Comparison of ENCODE assay signal across 9 cellular contexts in genomic region chr11:73157141-73158010, GRCh38. TPM values are rescaled to one million over a fixed set of nuclear protein-coding genes. Genes with fewer than 3 reads are reported as not detected.
DNase-seq lines count a peak whose midpoint lies in the region; ATAC-seq and TF ChIP-seq lines count a peak whose summit lies in the region.
"Had no signal": no experiment of that assay in that cellular context is flagged by ENCODE, and none has a peak within 500 bp of the region (broad histone marks: within the 10 kb centered on the region; RNA-seq: fewer than 3 reads in every experiment).

No MANE protein-coding gene starts in this region.

- peaks cover 43% of the 10 kb centered on the region for H3F3A ChIP-seq in SU-DHL-6 (ENCODE audit: insufficient read depth)

- H4K20me1 ChIP-seq in SU-DHL-6 (ENCODE audit: low read depth, low read length): no peaks in the 10 kb centered on the region

- TF ChIP-seq CTCF in SU-DHL-6 (IDR thresholded peaks at IDR 0.05; ENCODE audit: insufficient read depth, low read length, poor library complexity, severe bottlenecking) (no peak), vagina (IDR thresholded peaks at IDR 0.05) (no peak)

- no peaks in the 10 kb centered on the region for H3K9me3 Mint-ChIP-seq in activated T-helper 2 cell treated with anti-CD3 and anti-CD28 coated beads, Interferon-gamma antibody, Interleukin-2, Interleukin-4, amounts not matched to agents 10 μg/mL and 5 μg/mL and 100 μg/mL, durations not matched to agents 14 hours and 24 hours and 36 hours

- DNase-seq in left kidney (ENCODE audit: low read depth, low spot score) (peak; percentile 41), NCI-H1930 (lab: John Stamatoyannopoulos, UW) (no peak), COLO829 (ENCODE audit: low spot score) (no peak), vagina (ENCODE audit: extremely low spot score in 2 of 2) (no peak)
- DNase-seq in activated T-helper 2 cell treated with anti-CD3 and anti-CD28 coated beads, Interferon-gamma antibody, Interleukin-2, Interleukin-4, amounts not matched to agents 10 μg/mL and 5 μg/mL and 100 μg/mL, durations not matched to agents 14 hours and 24 hours and 36 hours (ENCODE audit: low spot score): no peak

- H3K4me3 Mint-ChIP-seq in activated T-helper 2 cell treated with anti-CD3 and anti-CD28 coated beads, Interferon-gamma antibody, Interleukin-2, Interleukin-4, amounts not matched to agents 10 μg/mL and 5 μg/mL and 100 μg/mL, durations not matched to agents 14 hours and 24 hours and 36 hours (ENCODE audit: low read depth): no peak overlapping the region

- no peak overlapping the region for H3K27ac Mint-ChIP-seq in activated T-helper 2 cell treated with anti-CD3 and anti-CD28 coated beads, Interferon-gamma antibody, Interleukin-2, Interleukin-4, amounts not matched to agents 10 μg/mL and 5 μg/mL and 100 μg/mL, durations not matched to agents 14 hours and 24 hours and 36 hours

- H3K79me2 ChIP-seq in SU-DHL-6 (ENCODE audit: insufficient read depth, low read length): no peaks in the 10 kb centered on the region

- H3K4me3 ChIP-seq in SU-DHL-6 (ENCODE audit: insufficient read depth, low read length, poor library complexity, severe bottlenecking): peak overlapping the region; percentile 12
- H3K4me3 ChIP-seq in vagina: no peak overlapping the region

- H3K36me3 Mint-ChIP-seq in activated T-helper 2 cell treated with anti-CD3 and anti-CD28 coated beads, Interferon-gamma antibody, Interleukin-2, Interleukin-4, amounts not matched to agents 10 μg/mL and 5 μg/mL and 100 μg/mL, durations not matched to agents 14 hours and 24 hours and 36 hours (ENCODE audit: low read depth): no peaks in the 10 kb centered on the region

- H3K27ac ChIP-seq in SU-DHL-6 (ENCODE audit: low read depth, low read length) (peak overlapping the region; percentile 99), vagina (no peak overlapping the region)
- H3K27ac ChIP-seq: VCaP had no signal

- H3K27me3 ChIP-seq in SU-DHL-6 (ENCODE audit: low read length) (no peaks in the 10 kb centered on the region), vagina (no peaks in the 10 kb centered on the region)

- H3K36me3 ChIP-seq in SU-DHL-6 (ENCODE audit: low read length) (no peaks in the 10 kb centered on the region), vagina (no peaks in the 10 kb centered on the region)

- ATAC-seq in HG02870 (IDR thresholded peaks at IDR 0.05; ENCODE audit: unreplicated experiment): peak; percentile 35

- no peaks in the 10 kb centered on the region for H3K9me3 ChIP-seq in SU-DHL-6 (ENCODE audit: insufficient read depth, low read length)
- H3K9me3 ChIP-seq in vagina: no peaks in the 10 kb centered on the region

- peak overlapping the region; percentile 51 for H3K4me2 ChIP-seq in SU-DHL-6 (ENCODE audit: low read depth, low read length, poor library complexity, severe bottlenecking)

- TF ChIP-seq POLR2A in GM15510 (IDR thresholded peaks at IDR 0.05; ENCODE audit: borderline replicate concordance, extremely low read depth, insufficient read length): peak; percentile 53
- TF ChIP-seq POLR2A in vagina (IDR thresholded peaks at IDR 0.05): no peak

- H3K9ac ChIP-seq in SU-DHL-6 (ENCODE audit: low read length): peak overlapping the region; percentile 52

- H3K4me1 ChIP-seq in vagina: peaks cover 12% of the 10 kb centered on the region

- H2AFZ ChIP-seq in SU-DHL-6 (ENCODE audit: low read depth, low read length, severe bottlenecking): peak overlapping the region; percentile 49

- peaks cover 35% of the 10 kb centered on the region for H3K4me1 Mint-ChIP-seq in activated T-helper 2 cell treated with anti-CD3 and anti-CD28 coated beads, Interferon-gamma antibody, Interleukin-2, Interleukin-4, amounts not matched to agents 10 μg/mL and 5 μg/mL and 100 μg/mL, durations not matched to agents 14 hours and 24 hours and 36 hours (ENCODE audit: low read depth)

- intact Hi-C loops in activated T-helper 2 cell treated with anti-CD3 and anti-CD28 coated beads, Interferon-gamma antibody, Interleukin-2, Interleukin-4, amounts not matched to agents 10 μg/mL and 5 μg/mL and 100 μg/mL, durations not matched to agents 14 hours and 24 hours and 36 hours (cut with micrococcal nuclease): no loop called here
- intact Hi-C loops in vagina (cut with DNase I): no loop called here

- H3K9me2 ChIP-seq in SU-DHL-6 (replicated peaks; ENCODE audit: insufficient read depth, low read length): no peaks in the 10 kb centered on the region

- H3K27me3 Mint-ChIP-seq in activated T-helper 2 cell treated with anti-CD3 and anti-CD28 coated beads, Interferon-gamma antibody, Interleukin-2, Interleukin-4, amounts not matched to agents 10 μg/mL and 5 μg/mL and 100 μg/mL, durations not matched to agents 14 hours and 24 hours and 36 hours (ENCODE audit: low read depth): no peaks in the 10 kb centered on the region

RNA-seq across cellular contexts. Expression of gene FCHSD2, which starts 15.3 kb away (rescaled TPM):
- 16.0 and 18.1 TPM in 2 replicates for total RNA-seq in activated T-helper 2 cell treated with anti-CD3 and anti-CD28 coated beads, Interferon-gamma antibody, Interleukin-2, Interleukin-4, amounts not matched to agents 10 μg/mL and 5 μg/mL and 100 μg/mL, durations not matched to agents 14 hours and 24 hours and 36 hours
- total RNA-seq in vagina: 15.7 TPM
